ENCODE assay signal across 18 cellular contexts in the genomic region with DNA sequence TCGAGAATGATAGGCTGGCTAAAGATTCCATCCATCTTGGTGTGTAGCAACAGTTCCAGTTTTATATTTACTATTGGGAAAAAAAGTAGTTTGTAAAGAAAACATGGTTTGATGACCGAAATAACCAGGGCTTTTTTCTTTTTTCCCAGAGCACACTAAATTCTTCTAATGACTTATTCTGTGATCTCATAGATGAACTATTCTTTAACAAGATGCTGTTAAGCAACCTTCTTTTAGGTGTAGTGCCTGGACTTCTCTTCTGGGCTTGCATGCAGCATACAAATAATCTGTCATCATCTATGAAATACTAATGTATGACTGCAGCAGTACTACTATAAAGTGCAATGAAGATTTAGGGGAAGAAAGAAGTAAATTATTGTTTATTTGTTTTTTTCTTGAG. TPM values are rescaled to one million over a fixed set of nuclear protein-coding genes. Genes with fewer than 3 reads are reported as not detected.
"Had no signal": no experiment of that assay in that cellular context is flagged by ENCODE, and none has a peak within 500 bp of the region (broad histone marks: within the 10 kb centered on the region; RNA-seq: fewer than 3 reads in every experiment).

No MANE protein-coding gene starts in this region.

- H3K4me3 ChIP-seq: body of pancreas, coronary artery, esophagus muscularis mucosa, neural progenitor cell, tibial nerve had no signal

- H3K9me3 Mint-ChIP-seq: activated T-helper 1 cell treated with anti-CD3 and anti-CD28 coated beads, Interleukin-12 subunit alpha, Interleukin-12 subunit beta, Interleukin-2, Interleukin-4 antibody, amounts not matched to agents 30 ng/mL and 10 ng/mL and 1 ng/mL, durations not matched to agents 14 hours and 24 hours and 36 hours; neural progenitor cell; T-cell; WTC11 had no signal

- H3K27ac ChIP-seq: body of pancreas, coronary artery, esophagus muscularis mucosa, neural progenitor cell, tibial nerve had no signal

- H3K4me1 ChIP-seq: neural progenitor cell had no signal

- H3K27me3 ChIP-seq: body of pancreas, neural progenitor cell, tibial nerve had no signal

- ATAC-seq: activated CD4-positive, alpha-beta T cell treated with anti-CD3 and anti-CD28 coated beads for 36 hours; body of pancreas; naive thymus-derived CD4-positive, alpha-beta T cell; T-cell; WTC11 had no signal

- H3K27ac Mint-ChIP-seq: activated CD4-positive, alpha-beta T cell treated with anti-CD3 and anti-CD28 coated beads for 36 hours; activated naive CD8-positive, alpha-beta T cell; activated T-helper 1 cell treated with anti-CD3 and anti-CD28 coated beads, Interleukin-12 subunit alpha, Interleukin-12 subunit beta, Interleukin-2, Interleukin-4 antibody, amounts not matched to agents 30 ng/mL and 10 ng/mL and 1 ng/mL, durations not matched to agents 14 hours and 24 hours and 36 hours; naive thymus-derived CD4-positive, alpha-beta T cell; neural progenitor cell; progenitor cell of endocrine pancreas; stimulated activated naive CD8-positive, alpha-beta T cell treated with anti-CD3 and anti-CD28 coated beads, Interleukin-15, Interleukin-2, amounts not matched to agents 100 ng/mL and 50 ng/mL, for 24 hours; T-cell; WTC11 had no signal

- DNase-seq: activated CD4-positive, alpha-beta T cell treated with anti-CD3 and anti-CD28 coated beads for 36 hours; activated CD4-positive, alpha-beta T cell treated with anti-CD3 and anti-CD28 coated beads, Interleukin-2, amount 50 U/mL, for 48 hours; activated T-cell treated with anti-CD3 and anti-CD28 coated beads for 4 hours; amygdala; body of pancreas; central memory CD4-positive, alpha-beta T cell; mesendoderm; naive thymus-derived CD4-positive, alpha-beta T cell; T-cell had no signal

- H3K4me1 Mint-ChIP-seq: activated CD4-positive, alpha-beta T cell treated with anti-CD3 and anti-CD28 coated beads for 36 hours; neural progenitor cell; T-cell; WTC11 had no signal

- H3K9me3 ChIP-seq: body of pancreas, tibial nerve had no signal

- H3K36me3 ChIP-seq: neural progenitor cell had no signal

- H3K27me3 Mint-ChIP-seq: activated naive CD8-positive, alpha-beta T cell; progenitor cell of endocrine pancreas; stimulated activated naive CD8-positive, alpha-beta T cell treated with anti-CD3 and anti-CD28 coated beads, Interleukin-15, Interleukin-2, amounts not matched to agents 100 ng/mL and 50 ng/mL, for 24 hours had no signal

- H3K36me3 Mint-ChIP-seq: activated naive CD8-positive, alpha-beta T cell; naive thymus-derived CD4-positive, alpha-beta T cell; T-cell had no signal

- H3K4me3 Mint-ChIP-seq: activated CD4-positive, alpha-beta T cell treated with anti-CD3 and anti-CD28 coated beads for 36 hours; activated naive CD8-positive, alpha-beta T cell; activated T-helper 1 cell treated with anti-CD3 and anti-CD28 coated beads, Interleukin-12 subunit alpha, Interleukin-12 subunit beta, Interleukin-2, Interleukin-4 antibody, amounts not matched to agents 30 ng/mL and 10 ng/mL and 1 ng/mL, durations not matched to agents 14 hours and 24 hours and 36 hours; naive thymus-derived CD4-positive, alpha-beta T cell; neural progenitor cell; stimulated activated naive CD8-positive, alpha-beta T cell treated with anti-CD3 and anti-CD28 coated beads, Interleukin-15, Interleukin-2, amounts not matched to agents 100 ng/mL and 50 ng/mL, for 24 hours; T-cell; WTC11 had no signal

RNA-seq across cellular contexts. Expression of a gene that starts 11.0 kb away (rescaled TPM):
- total RNA-seq: activated CD4-positive, alpha-beta T cell treated with anti-CD3 and anti-CD28 coated beads for 36 hours; activated T-helper 1 cell treated with anti-CD3 and anti-CD28 coated beads, Interleukin-12 subunit alpha, Interleukin-12 subunit beta, Interleukin-2, Interleukin-4 antibody, amounts not matched to agents 30 ng/mL and 10 ng/mL and 1 ng/mL, durations not matched to agents 14 hours and 24 hours and 36 hours; progenitor cell of endocrine pancreas; T-cell had no signal
